17 cellular contexts compared by ENCODE assay signal in genomic region chr20:38986663-38987062, GRCh38. TPM values are rescaled to one million over a fixed set of nuclear protein-coding genes. Genes with fewer than 3 reads are reported as not detected.
DNase-seq lines count a peak whose midpoint lies in the region; ATAC-seq, FAIRE-seq and TF ChIP-seq lines count a peak whose summit lies in the region.
"Had no signal": no experiment of that assay in that cellular context is flagged by ENCODE, and none has a peak within 500 bp of the region (broad histone marks: within the 10 kb centered on the region; RNA-seq: fewer than 3 reads in every experiment).

No MANE protein-coding gene starts in this region.

- H3K14ac ChIP-seq in IMR-90 (replicated peaks; ENCODE audit: low read depth, low read length): 0 out of 2 replicates have a peak overlapping the region, but pooled peaks have one; percentile 26

- no peak for ATAC-seq in IMR-90 (ENCODE audit: low read depth)
- peak; percentile 28 for ATAC-seq in esophagus mucosa
- no peak for ATAC-seq in HepG2
- no peak for ATAC-seq in HG03571 (IDR thresholded peaks at IDR 0.05; ENCODE audit: unreplicated experiment)
- no peak for ATAC-seq in HG02970 (IDR thresholded peaks at IDR 0.05; ENCODE audit: low FRiP score, unreplicated experiment)

- H4K91ac ChIP-seq in IMR-90 (ENCODE audit: insufficient read depth, low read depth, low read length): no peak overlapping the region

- TF ChIP-seq CTCF in AG10803 (conservative IDR thresholded peaks at IDR 0.05; ENCODE audit: low read length) (peak; percentile 18), IMR-90 (conservative IDR thresholded peaks at IDR 0.05; ENCODE audit: low read depth, low read length) (no peak), HepG2 (CRISPR knock-in tag; IDR thresholded peaks at IDR 0.05) (no peak)

- no CpG with 5 or more reads among the region's 2 CpGs for WGBS in IMR-90 (ENCODE audit: extremely low coverage in 2 of 2, insufficient read length in 1 of 2), 2 experiments
- 92% methylated on average over 2 of the region's 2 CpGs for WGBS in HepG2 (ENCODE audit: low lambda C conversion rate)

- H3K4me3 ChIP-seq in AG10803 (ENCODE audit: low read length) (no peak overlapping the region), IMR-90 (ENCODE audit: insufficient read depth, low read depth, low read length) (no peak overlapping the region), HepG2 (replicated peaks in 1 of 3; ENCODE audit: insufficient read depth in 1 of 3, low read depth in 2 of 3, low read length in 3 of 3) (no peak overlapping the region)
- H3K4me3 ChIP-seq: SJSA1, smooth muscle cell, suprapubic skin had no signal

- peaks cover 4% of the 10 kb centered on the region for H3K79me2 ChIP-seq in HepG2 (ENCODE audit: insufficient read depth, low read length)

- peaks cover 9% of the 10 kb centered on the region for H3K9me1 ChIP-seq in IMR-90 (ENCODE audit: insufficient read depth, low read length)

- H3K79me1 ChIP-seq in IMR-90 (ENCODE audit: low read depth in 1 of 2, low read length in 2 of 2): peaks cover 16 to 40% of the 10 kb centered on the region in 2 experiments

- TF ChIP-seq RAD21 in IMR-90 (IDR thresholded peaks at IDR 0.05; ENCODE audit: low read length) (no peak), HepG2 (CRISPR knock-in tag; IDR thresholded peaks at IDR 0.05) (no peak)

- DNase-seq in AG10803 (ENCODE audit: low read depth) (no peak), IMR-90 (no peak), HepG2 (ENCODE audit: low spot score) (no peak), RKO (ENCODE audit: low spot score) (no peak), NCI-H748 treated with DMSO at 0.1 percent for 48 hours (lab: John Stamatoyannopoulos, UW) (no peak)
- DNase-seq: activated CD8-positive, alpha-beta memory T cell treated with anti-CD3 and anti-CD28 coated beads for 24 hours; activated naive CD4-positive, alpha-beta T cell; DMS153; NCI-H2081 had no signal

- no peak overlapping the region for H4K5ac ChIP-seq in IMR-90 (ENCODE audit: low read depth, low read length)

- no peak for TF ChIP-seq POLR2A in IMR-90 (IDR thresholded peaks at IDR 0.05; ENCODE audit: low read depth, low read length)
- no peak for TF ChIP-seq POLR2A in HepG2 (IDR thresholded peaks at IDR 0.05; ENCODE audit: insufficient read depth in 1 of 2, low read depth in 2 of 2, low read length in 2 of 2)

- POLR2A ChIA-PET in IMR-90 (lab: Charles Lee; ENCODE audit: unreplicated experiment) (no interaction called here), HepG2 (lab: Yijun Ruan, JAX) (no interaction called here)

- peak overlapping the region; percentile 65; the same call in 1 of the 2 replicates for H3K4ac ChIP-seq in IMR-90 (ENCODE audit: low read depth, low read length)

- CTCF ChIA-PET in IMR-90 (lab: Yijun Ruan, JAX): interaction anchor here (0.5 kb wide), 1 partner anchor 47 kb away, joined by 5 read pairs; no protein-coding TSS in a partner anchor
- CTCF ChIA-PET in HepG2 (lab: Yijun Ruan, JAX; ENCODE audit: low intra/inter-chr PET ratio, low total read pairs): no interaction called here

- H2BK120ac ChIP-seq in IMR-90 (ENCODE audit: low read depth, low read length): no peak overlapping the region; the same call in 1 of the 2 replicates

- no peak overlapping the region for H3K56ac ChIP-seq in IMR-90 (ENCODE audit: extremely low read depth, insufficient read depth, low read length)

- intact Hi-C loops in IMR-90 (cut with micrococcal nuclease): loop anchor here (10.0 kb wide), 1 partner anchor 48 kb away; no protein-coding TSS in a partner anchor
- intact Hi-C loops in HepG2 (cut with micrococcal nuclease; ENCODE audit: unreplicated experiment): no loop called here

- no peak overlapping the region; the same call in 1 of the 2 replicates for H3K18ac ChIP-seq in IMR-90 (ENCODE audit: low read depth, low read length)

- H3K4me2 ChIP-seq in IMR-90 (ENCODE audit: low read depth, low read length): no peak overlapping the region
- H3K4me2 ChIP-seq in HepG2 (ENCODE audit: low read depth, low read length): no peak overlapping the region

- H3K36me3 ChIP-seq in IMR-90 (ENCODE audit: control insufficient read depth, insufficient read depth, low read length) (peaks cover 2% of the 10 kb centered on the region; the same call in 1 of the 2 replicates), HepG2 (replicated peaks in 1 of 2; ENCODE audit: control insufficient read depth in 1 of 2, insufficient read depth in 2 of 2, low read length in 2 of 2) (peaks cover 5 to 46% of the 10 kb centered on the region in 2 experiments; a peak in 4 of 5 replicates)

- no TSS peak for BruUV-seq in IMR-90 (replicated peaks; lab: Mats Ljungman, UMichigan)
- BruUV-seq in HepG2 (replicated peaks; lab: Mats Ljungman, UMichigan): no TSS peak

- H2AK5ac ChIP-seq in IMR-90 (ENCODE audit: low read depth, low read length): peak overlapping the region; percentile 70; the same call in 1 of the 2 replicates

- dilution Hi-C loops in IMR-90 (cut with HindIII; ENCODE audit: low sequenced_read_pairs, unreplicated experiment): no loop called here

- H3K27ac ChIP-seq in IMR-90 (ENCODE audit: insufficient read depth, low read length) (no peak overlapping the region), HepG2 (ENCODE audit: extremely low read length, insufficient read depth, low read length) (no peak overlapping the region)
- H3K27ac ChIP-seq: SJSA1, suprapubic skin had no signal

- no peak overlapping the region for H4K8ac ChIP-seq in IMR-90 (ENCODE audit: low read depth in 2 of 2, low read length in 2 of 2)

- in situ Hi-C loops in IMR-90 (cut with MboI; ENCODE audit: low sequenced_read_pairs): no loop called here
- in situ Hi-C loops in HepG2 (cut with HindIII; ENCODE audit: extremely low pct_ligation_motif_present, low pct_unique_long_range_greater_than_20kb): no loop called here

- H2AFZ ChIP-seq in IMR-90 (replicated peaks; ENCODE audit: low read length, poor library complexity) (peak overlapping the region; percentile 24), HepG2 (ENCODE audit: low read length) (no peak overlapping the region)

- H2BK20ac ChIP-seq in IMR-90 (ENCODE audit: low read depth, low read length): no peak overlapping the region

- FAIRE-seq in HepG2 (lab: Jason Lieb, UNC): no peak
- FAIRE-seq: endometrium had no signal

- no peaks in the 10 kb centered on the region for H3K9me3 ChIP-seq in IMR-90 (ENCODE audit: control insufficient read depth, insufficient read depth, low read length)
- no peaks in the 10 kb centered on the region for H3K9me3 ChIP-seq in HepG2 (ENCODE audit: low read length)
- H3K9me3 ChIP-seq: neutrophil, SJSA1, suprapubic skin had no signal

- H3K4me1 ChIP-seq in IMR-90 (ENCODE audit: control insufficient read depth, insufficient read depth, low read length): peaks cover 7% of the 10 kb centered on the region; the same call in 1 of the 2 replicates
- peaks cover 59% of the 10 kb centered on the region for H3K4me1 ChIP-seq in HepG2 (ENCODE audit: insufficient read depth, low read length)

- H3K9ac ChIP-seq in IMR-90 (ENCODE audit: low read depth, low read length) (no peak overlapping the region), HepG2 (ENCODE audit: insufficient read depth, low read depth, low read length) (no peak overlapping the region)

- H2BK15ac ChIP-seq in IMR-90 (ENCODE audit: low read depth, low read length): peak overlapping the region; percentile 56; the same call in 2 of the 3 replicates

- no peak overlapping the region for H2BK5ac ChIP-seq in IMR-90 (ENCODE audit: low read depth, low read length, poor library complexity, severe bottlenecking)

- peaks cover 7% of the 10 kb centered on the region; the same call in 1 of the 2 replicates for H4K20me1 ChIP-seq in IMR-90 (ENCODE audit: insufficient read depth, low read length)
- H4K20me1 ChIP-seq in HepG2 (ENCODE audit: insufficient read depth, low read length): no peaks in the 10 kb centered on the region

- H3K27me3 ChIP-seq in IMR-90 (ENCODE audit: control insufficient read depth, insufficient read depth, low read length) (no peaks in the 10 kb centered on the region), HepG2 (ENCODE audit: control insufficient read depth in 1 of 2, insufficient read depth in 2 of 2, low read length in 2 of 2) (no peaks in the 10 kb centered on the region)
- H3K27me3 ChIP-seq: neutrophil, SJSA1, suprapubic skin had no signal

- H3K23ac ChIP-seq in IMR-90 (ENCODE audit: low read depth, low read length): 0 out of 2 replicates have a peak overlapping the region, but pooled peaks have one; percentile 3

- H2AK9ac ChIP-seq in IMR-90 (replicated peaks; ENCODE audit: low read depth, low read length, poor library complexity): peak overlapping the region; percentile 7

- TF ChIP-seq EP300 in HepG2 (IDR thresholded peaks at IDR 0.05; ENCODE audit: low read depth in 2 of 2, low read length in 2 of 2) (no peak), HepG2 (CRISPR knock-in tag; IDR thresholded peaks at IDR 0.05; ENCODE audit: borderline replicate concordance) (no peak)

RNA-seq across cellular contexts. Expression of gene DHX35, which starts 24.5 kb away (rescaled TPM):
- 8.1 and 9.1 TPM in 2 replicates for total RNA-seq in IMR-90 (2012; rRNA removed)
- polyA plus RNA-seq in IMR-90 (2012; rRNA removed): 12.5 and 13.5 TPM in 2 replicates
- 3.5 and 5.9 TPM in 2 replicates for polyA plus RNA-seq in IMR-90 (2012; cell fraction: cytosol; rRNA removed)
- 42.9 and 80.9 TPM in 2 replicates for polyA plus RNA-seq in IMR-90 (2012; cell fraction: nucleus; rRNA removed; ENCODE audit: low replicate concordance)
- 6.3 TPM for total RNA-seq in esophagus mucosa
- total RNA-seq in HepG2 (2016; rRNA removed; fragmentation: Illumina TruSeq; extraction: Trizol): 28.7 and 30.4 TPM in 2 replicates
- 5.2 and 6.7 TPM in 2 replicates for total RNA-seq in HepG2 (2016; cell fraction: cytosol; rRNA removed; fragmentation: Illumina TruSeq; extraction: Trizol; ENCODE audit: low read depth)
- total RNA-seq in HepG2 (2016; cell fraction: insoluble cytoplasmic fraction; rRNA removed; fragmentation: Illumina TruSeq; extraction: Trizol): 29.9 and 33.4 TPM in 2 replicates
- total RNA-seq in HepG2 (2016; cell fraction: membrane; rRNA removed; fragmentation: Illumina TruSeq; extraction: Trizol): 8.6 and 10.5 TPM in 2 replicates
- total RNA-seq in HepG2 (2016; cell fraction: nucleus; rRNA removed; fragmentation: Illumina TruSeq; extraction: Trizol): 35.4 and 36.9 TPM in 2 replicates
- 25.8 and 26.2 TPM in 2 replicates for polyA plus RNA-seq in HepG2 (2011; rRNA removed)
- 18.8 and 19.6 TPM in 2 replicates for polyA plus RNA-seq in HepG2 (2011; cell fraction: cytosol; rRNA removed)
- polyA plus RNA-seq in HepG2 (2011; cell fraction: nucleus; rRNA removed): 58.1 and 67.7 TPM in 2 replicates
- polyA plus RNA-seq in HepG2 (2012): 11.8 and 14.5 TPM in 2 replicates
- polyA plus RNA-seq in HepG2 (2016; cell fraction: cytosol; fragmentation: Illumina TruSeq; extraction: Trizol; ENCODE audit: low read depth): 1.6 and 1.8 TPM in 2 replicates
- 24.2 and 25.5 TPM in 2 replicates for polyA plus RNA-seq in HepG2 (2016; cell fraction: insoluble cytoplasmic fraction; fragmentation: Illumina TruSeq; extraction: Trizol; ENCODE audit: low read depth)
- polyA plus RNA-seq in HepG2 (2016; cell fraction: membrane; fragmentation: Illumina TruSeq; extraction: Trizol; ENCODE audit: low read depth): 4.9 TPM in 2 replicates
- 45.4 and 47.2 TPM in 2 replicates for polyA plus RNA-seq in HepG2 (2016; cell fraction: nucleus; fragmentation: Illumina TruSeq; extraction: Trizol; ENCODE audit: insufficient read depth, low read depth)
- polyA minus RNA-seq in HepG2 (2011; rRNA and poly(A)+ RNA removed; ENCODE audit: low replicate concordance): 25.6 and 28.7 TPM in 2 replicates
- polyA minus RNA-seq in HepG2 (2011; cell fraction: cytosol; rRNA and poly(A)+ RNA removed): 10.4 and 11.8 TPM in 2 replicates
- 46.6 and 48.2 TPM in 2 replicates for polyA minus RNA-seq in HepG2 (2011; cell fraction: nucleus; rRNA and poly(A)+ RNA removed)
